8 cellular contexts compared by ENCODE assay signal in the genomic region with DNA sequence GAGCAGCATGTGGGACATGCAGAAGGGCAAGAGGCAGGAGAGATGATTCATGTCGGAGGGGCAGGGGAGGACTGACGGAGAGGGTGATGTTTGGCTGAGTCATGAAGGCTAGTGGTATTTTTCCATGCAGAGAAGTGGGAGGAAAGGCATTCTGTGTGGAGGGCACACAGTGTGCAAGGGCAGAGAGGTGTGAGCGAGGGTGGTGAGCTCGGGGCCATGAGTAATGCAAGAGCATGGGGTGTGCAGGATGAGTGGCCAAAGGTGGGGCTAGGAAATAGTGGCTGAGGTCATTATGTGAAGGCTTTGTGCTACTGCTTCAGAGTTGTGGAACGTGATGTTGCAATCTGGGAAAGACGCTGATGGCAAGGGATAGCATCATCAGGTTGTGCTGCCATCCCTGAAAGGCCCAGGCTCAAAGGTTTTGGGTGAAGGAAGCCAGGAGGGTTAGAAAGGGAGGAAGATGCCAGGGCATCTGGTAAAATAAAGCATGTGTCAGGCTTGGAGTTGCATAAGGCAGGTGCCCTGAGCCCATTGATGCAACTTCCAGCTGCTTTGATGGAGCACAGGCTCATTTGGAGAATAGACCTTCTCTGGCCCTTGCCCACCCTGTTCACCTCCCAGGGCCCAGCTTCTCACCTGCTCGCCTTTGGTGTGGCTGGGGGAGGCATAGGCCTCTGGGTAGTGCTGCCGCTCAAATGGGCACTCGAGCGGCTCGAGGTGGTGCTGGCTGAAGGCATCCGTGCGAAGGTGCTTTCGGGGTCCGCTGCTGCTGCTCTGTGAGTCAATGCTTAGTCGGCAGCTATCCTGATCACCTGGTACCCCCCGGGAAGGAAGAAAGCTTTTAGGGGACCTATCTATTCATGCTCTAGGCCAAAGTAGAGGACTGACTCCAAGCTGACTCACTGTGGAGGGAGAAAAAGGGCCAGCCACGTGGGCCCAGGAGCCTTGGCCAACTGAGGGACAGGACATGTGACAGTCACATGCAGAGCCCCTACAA. TPM values are rescaled to one million over a fixed set of nuclear protein-coding genes. Genes with fewer than 3 reads are reported as not detected.
DNase-seq lines count a peak whose midpoint lies in the region; ATAC-seq and TF ChIP-seq lines count a peak whose summit lies in the region.

No MANE protein-coding gene starts in this region.

- no peak for TF ChIP-seq POLR2A in gastroesophageal sphincter (IDR thresholded peaks at IDR 0.05)

- TF ChIP-seq EP300 in gastroesophageal sphincter (IDR thresholded peaks at IDR 0.05), result no peak

- peaks cover 0 to 52% (median 19%) of the 10 kb centered on the region in 3 donors for H3K4me1 ChIP-seq in gastroesophageal sphincter

- peak; percentile 94 for ATAC-seq in gastroesophageal sphincter

- H3K4me3 ChIP-seq in gastroesophageal sphincter (no peak overlapping the region), skeletal muscle cell (ENCODE audit: low read depth, low read length) (no peak overlapping the region)

- WGBS in gastroesophageal sphincter (ENCODE audit: low coverage in 1 of 2), 2 donors, result 0 to 10% methylated on average over 2 to 6 of the region's 18 CpGs

- H3K9me3 ChIP-seq in gastroesophageal sphincter, result no peaks in the 10 kb centered on the region

- H3K36me3 ChIP-seq in gastroesophageal sphincter, result no peaks in the 10 kb centered on the region

- peak overlapping the region; percentile 43 to 89 (median 76) for H3K27ac ChIP-seq in gastroesophageal sphincter

- DNase-seq in A172 (ENCODE audit: low spot score) (peak; percentile 100), HuH-7.5 (ENCODE audit: low spot score) (peak; percentile 73), activated T-cell treated with anti-CD3 and anti-CD28 coated beads for 48 hours (ENCODE audit: low read depth) (peak; percentile 65), skeletal muscle cell (ENCODE audit: low read depth) (peak; percentile 100), NCI-H2081 treated with DMSO at 0.1 percent for 48 hours (lab: John Stamatoyannopoulos, UW) (no peak), NAMALWA (ENCODE audit: low spot score) (no peak), NCI-H2081 (lab: John Stamatoyannopoulos, UW) (no peak)

- peak in 1 of 4 experiments; percentile 6 for TF ChIP-seq CTCF in gastroesophageal sphincter (IDR thresholded peaks at IDR 0.05)

- no peaks in the 10 kb centered on the region for H3K27me3 ChIP-seq in gastroesophageal sphincter

RNA-seq across cellular contexts. Expression of a gene that starts 37.5 kb away (rescaled TPM):
- total RNA-seq in A172 (2014; rRNA removed; shearing (Covaris generic)), result 1.4 and 1.8 TPM in 2 replicates
- total RNA-seq in gastroesophageal sphincter, result 1 to 10 TPM in 2 of 4 donors, under 1 TPM in 1, not detected in 1; 0.62 to 2.5 (median 1.1) TPM

Comparison
In these comparisons a context has a peak if more than half of its experiments do, and no peak if none do; other contexts are left out.
1. DNase-seq: peak in A172 (single experiment), HuH-7.5 (single experiment), activated T-cell treated with anti-CD3 and anti-CD28 coated beads for 48 hours (single experiment) and skeletal muscle cell (single experiment); none in NCI-H2081 treated with DMSO at 0.1 percent for 48 hours (single experiment), NAMALWA (single experiment) and NCI-H2081 (0 of 2).